Comparison of ENCODE assay signal across 8 cellular contexts in the genomic region with DNA sequence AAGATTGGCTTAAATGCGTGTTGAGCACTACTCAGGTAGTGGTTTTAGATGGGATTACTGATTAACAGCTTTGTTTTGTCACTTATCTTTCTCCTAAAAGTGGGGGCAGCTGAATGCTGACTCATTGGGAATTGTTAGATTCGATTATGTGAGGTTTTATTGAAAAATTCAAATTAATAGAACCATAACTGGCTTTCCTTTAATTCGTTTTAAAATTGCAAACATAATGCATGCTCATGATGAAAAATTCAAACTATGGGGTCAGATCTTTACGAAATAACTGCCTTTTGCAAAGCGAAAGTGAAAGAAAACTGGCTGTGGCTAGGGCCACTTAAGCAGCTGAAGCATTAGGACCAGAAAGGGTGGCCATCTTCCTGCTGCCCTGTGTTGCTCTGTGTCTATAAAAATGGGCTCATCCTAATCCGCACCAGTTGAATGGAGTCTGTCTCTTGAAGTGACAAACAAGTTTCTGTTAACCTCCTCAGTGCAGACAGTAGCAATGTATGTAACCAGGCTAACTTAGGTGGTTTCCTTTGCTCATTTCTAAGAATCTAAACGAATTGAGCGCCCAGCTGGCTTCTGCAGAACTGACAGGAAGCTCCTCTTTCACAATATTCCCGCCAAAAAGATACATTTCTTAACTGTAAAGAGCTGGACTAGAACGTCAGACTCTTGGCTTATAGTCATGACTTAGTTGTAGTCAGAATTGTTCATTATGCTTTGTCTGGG. TPM values are rescaled to one million over a fixed set of nuclear protein-coding genes. Genes with fewer than 3 reads are reported as not detected.
A peak's percentile ranks its signal among the peaks of the same experiment; 100 is the strongest.
DNase-seq lines count a peak whose midpoint lies in the region; ATAC-seq, FAIRE-seq and TF ChIP-seq lines count a peak whose summit lies in the region.

No MANE protein-coding gene starts in this region.

- H3K9me3 ChIP-seq in ascending aorta (no peaks in the 10 kb centered on the region), lower lobe of right lung (no peaks in the 10 kb centered on the region), thymus (ENCODE audit: control insufficient read depth) (no peaks in the 10 kb centered on the region)

- intact Hi-C loops in ascending aorta (cut with DNase I) (no loop called here), lower lobe of right lung (cut with DNase I) (no loop called here)

- FAIRE-seq in GM12892 (lab: Jason Lieb, UNC) (peak; percentile 82), RCC 7860 (lab: Jason Lieb, UNC) (peak; percentile 74), frontal cortex (lab: Jason Lieb, UNC) (no peak)

- 4% methylated on average over 10 of the region's 10 CpGs for WGBS in thymus

- no peak for DNase-seq in GM12892 (ENCODE audit: insufficient read length)
- DNase-seq in RCC 7860 (ENCODE audit: low spot score), result peak; percentile 54
- no peak for DNase-seq in ascending aorta (ENCODE audit: low spot score in 2 of 2)
- DNase-seq in lower lobe of right lung, result no peak
- no peak for DNase-seq in effector CD4-positive, alpha-beta T cell
- no peak for DNase-seq in frontal cortex (ENCODE audit: low spot score in 2 of 2)

- 0 out of 2 replicates have a peak, but pooled peaks have one; percentile 38 for TF ChIP-seq POLR2A in GM12892 (IDR thresholded peaks at IDR 0.05; ENCODE audit: low read depth, low read length)

- H3K4me3 ChIP-seq in ascending aorta (peak overlapping the region; percentile 21 to 48), lower lobe of right lung (peak overlapping the region; percentile 56), thymus (ENCODE audit: low read length) (peak overlapping the region; percentile 58)

- H3K36me3 ChIP-seq in ascending aorta (peaks cover 33 to 60% of the 10 kb centered on the region in 2 donors), lower lobe of right lung (peaks cover 48% of the 10 kb centered on the region), thymus (ENCODE audit: control insufficient read depth, insufficient read depth) (peaks cover 22% of the 10 kb centered on the region)

- ATAC-seq in HG02610 (IDR thresholded peaks at IDR 0.05; ENCODE audit: unreplicated experiment) (peak; percentile 61), lower lobe of right lung (peak; percentile 74 to 80)

- TF ChIP-seq CTCF in ascending aorta (IDR thresholded peaks at IDR 0.05) (no peak), lower lobe of right lung (IDR thresholded peaks at IDR 0.05) (no peak)

- H3K27me3 ChIP-seq in ascending aorta, result no peaks in the 10 kb centered on the region
- H3K27me3 ChIP-seq in lower lobe of right lung (ENCODE audit: low read depth), result no peaks in the 10 kb centered on the region
- no peaks in the 10 kb centered on the region for H3K27me3 ChIP-seq in thymus (ENCODE audit: control insufficient read depth, insufficient read depth)

- peak overlapping the region in 1 of 2 donors; percentile 48 for H3K27ac ChIP-seq in ascending aorta
- H3K27ac ChIP-seq in lower lobe of right lung, result peak overlapping the region; percentile 81
- peak overlapping the region; percentile 88 for H3K27ac ChIP-seq in thymus (ENCODE audit: low read depth)

- H3K4me1 ChIP-seq in ascending aorta, result no peaks in the 10 kb centered on the region
- peaks cover 29% of the 10 kb centered on the region for H3K4me1 ChIP-seq in lower lobe of right lung
- peaks cover 7% of the 10 kb centered on the region for H3K4me1 ChIP-seq in thymus (ENCODE audit: control insufficient read depth, insufficient read depth, low read length)

RNA-seq across cellular contexts. Expression of a gene that starts 27.8 kb away (rescaled TPM):
- 21.8 TPM for polyA plus RNA-seq in GM12892 (2012; ENCODE audit: missing spikeins)
- total RNA-seq in ascending aorta, result 85.1 TPM
- 33.8 TPM for total RNA-seq in lower lobe of right lung
- polyA plus RNA-seq in thymus, result 24.8 TPM
- total RNA-seq in frontal cortex, result 70.1 TPM

RNA-seq across cellular contexts. Expression of a gene that starts 33.8 kb away (rescaled TPM):
- 40.4 TPM for polyA plus RNA-seq in GM12892 (2012; ENCODE audit: missing spikeins)
- total RNA-seq in ascending aorta (13.7 TPM), lower lobe of right lung (14.6 TPM), frontal cortex (21.6 TPM)
- 31.0 TPM for polyA plus RNA-seq in thymus

RNA-seq across cellular contexts. Expression of a gene that starts 46.9 kb away (rescaled TPM):
- 290 TPM for polyA plus RNA-seq in GM12892 (2012; ENCODE audit: missing spikeins)
- total RNA-seq in ascending aorta (34.9 TPM), lower lobe of right lung (82.0 TPM), frontal cortex (113 TPM)
- polyA plus RNA-seq in thymus, result 114 TPM

RNA-seq across cellular contexts. Expression of a gene that starts 51.1 kb away (rescaled TPM):
- polyA plus RNA-seq in GM12892 (2012; ENCODE audit: missing spikeins), result 95.0 TPM
- total RNA-seq in ascending aorta (59.4 TPM), lower lobe of right lung (94.7 TPM), frontal cortex (66.4 TPM)
- 41.2 TPM for polyA plus RNA-seq in thymus
